Comparison of ENCODE assay signal across 12 cellular contexts in the genomic region with DNA sequence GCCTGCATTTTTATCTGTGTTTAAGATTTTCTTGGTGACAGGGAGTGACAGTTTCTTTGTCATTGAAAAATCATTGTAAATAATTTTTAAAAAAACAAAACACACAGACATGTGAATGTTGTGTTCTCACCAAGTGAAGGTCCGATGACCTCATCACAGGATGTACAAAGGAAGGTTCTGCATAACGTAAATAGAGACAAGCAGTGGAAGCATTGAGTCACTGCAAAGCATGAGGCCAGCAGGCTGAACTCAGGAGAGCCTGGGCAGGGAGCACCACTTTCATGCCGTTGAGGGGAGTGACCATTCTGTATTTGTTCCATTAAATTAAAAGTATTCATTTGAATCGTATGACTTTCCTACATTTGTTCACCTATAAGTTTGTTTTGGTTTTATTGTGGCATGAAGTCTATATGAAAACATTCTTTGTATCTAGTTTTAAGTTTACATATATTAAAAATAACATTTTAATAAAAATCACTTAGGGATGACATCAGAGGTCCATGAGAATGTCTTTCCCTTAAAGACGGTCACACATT.
A peak's percentile ranks its signal among the peaks of the same experiment; 100 is the strongest.
DNase-seq lines count a peak whose midpoint lies in the region; ATAC-seq and TF ChIP-seq lines count a peak whose summit lies in the region.
"Had no signal": no experiment of that assay in that cellular context is flagged by ENCODE, and none has a peak within 500 bp of the region (broad histone marks: within the 10 kb centered on the region; RNA-seq: fewer than 3 reads in every experiment).

No MANE protein-coding gene starts in this region.

- no peak for ATAC-seq in HG02571 (IDR thresholded peaks at IDR 0.05; ENCODE audit: unreplicated experiment)
- no peak for ATAC-seq in GM18511 (IDR thresholded peaks at IDR 0.05; ENCODE audit: unreplicated experiment)
- ATAC-seq: stimulated activated naive CD8-positive, alpha-beta T cell treated with anti-CD3 and anti-CD28 coated beads, Interleukin-15, Interleukin-2, amounts not matched to agents 100 U/mL and 50 U/mL, for 24 hours had no signal

- no peak for TF ChIP-seq CTCF in fibroblast of pulmonary artery (IDR thresholded peaks at IDR 0.05; ENCODE audit: low read length, missing control alignments)

- no peak overlapping the region for H3K4me3 ChIP-seq in fibroblast of pulmonary artery (replicated peaks; ENCODE audit: low read depth, low read length)

- peak; percentile 7 to 12 for DNase-seq in SHP77 (lab: John Stamatoyannopoulos, UW)
- no peak for DNase-seq in SHP77 treated with DMSO at 0.1 percent for 48 hours (lab: John Stamatoyannopoulos, UW)
- DNase-seq in SK-N-DZ (ENCODE audit: low spot score), result peak; percentile 17
- DNase-seq in fibroblast of pulmonary artery (ENCODE audit: low read depth), result peak; percentile 96
- DNase-seq in smooth muscle cell of the brain vasculature (ENCODE audit: low read depth, low spot score), result peak; percentile 73
- no peak for DNase-seq in NCI-H2171 (lab: John Stamatoyannopoulos, UW)
- DNase-seq: BE2C; immature natural killer cell; retina; stimulated activated naive CD8-positive, alpha-beta T cell treated with anti-CD3 and anti-CD28 coated beads, Interleukin-15, Interleukin-2, amounts not matched to agents 100 U/mL and 50 U/mL, for 24 hours had no signal

Comparison
In these comparisons a context has a peak if more than half of its experiments do, and no peak if none do; other contexts are left out.
1. DNase-seq: peak in SHP77 (2 of 2), SK-N-DZ (single experiment), fibroblast of pulmonary artery (single experiment) and smooth muscle cell of the brain vasculature (single experiment); none in SHP77 treated with DMSO at 0.1 percent for 48 hours (single experiment) and NCI-H2171 (single experiment).